ENCODE assay signal across 38 cellular contexts in genomic region chr7:156153590-156153989, GRCh38.
"Had no signal": no experiment of that assay in that cellular context is flagged by ENCODE, and none has a peak within 500 bp of the region (broad histone marks: within the 10 kb centered on the region; RNA-seq: fewer than 3 reads in every experiment).

No MANE protein-coding gene starts in this region.

- H3K4me1 ChIP-seq: ascending aorta had no signal

- H3K4me1 Mint-ChIP-seq: activated CD4-positive, alpha-beta memory T cell treated with anti-CD3 and anti-CD28 coated beads, Interleukin-2, amount 10 ng/mL, durations not matched to agents 7 days and 5 days; activated CD4-positive, alpha-beta T cell treated with anti-CD3 and anti-CD28 coated beads for 36 hours; activated CD4-positive, alpha-beta T cell treated with anti-CD3 and anti-CD28 coated beads, Interleukin-2, amount 10 ng/mL, durations not matched to agents 7 days and 5 days; activated CD8-positive, alpha-beta memory T cell treated with anti-CD3 and anti-CD28 coated beads, Interleukin-2, amount 10 ng/mL, durations not matched to agents 7 days and 5 days; activated naive CD4-positive, alpha-beta T cell treated with anti-CD3 and anti-CD28 coated beads, Interleukin-2, amount 10 ng/mL, durations not matched to agents 7 days and 5 days; activated naive CD4-positive, alpha-beta T cell treated with anti-CD3 and anti-CD28 coated beads, Interleukin-2, amount 50 U/mL, for 24 hours; activated naive CD8-positive, alpha-beta T cell treated with anti-CD3 and anti-CD28 coated beads, Interleukin-2, amount 10 ng/mL, durations not matched to agents 7 days and 5 days; activated naive CD8-positive, alpha-beta T cell treated with anti-CD3 and anti-CD28 coated beads, Interleukin-2, amount 50 U/mL, for 24 hours; central memory CD8-positive, alpha-beta T cell had no signal

- H3K36me3 Mint-ChIP-seq: activated CD8-positive, alpha-beta memory T cell treated with anti-CD3 and anti-CD28 coated beads, Interleukin-2, amount 10 ng/mL, durations not matched to agents 7 days and 5 days; activated naive CD4-positive, alpha-beta T cell treated with anti-CD3 and anti-CD28 coated beads, Interleukin-2, amount 10 ng/mL, durations not matched to agents 7 days and 5 days; activated naive CD4-positive, alpha-beta T cell treated with anti-CD3 and anti-CD28 coated beads, Interleukin-2, amount 50 U/mL, for 24 hours; activated naive CD8-positive, alpha-beta T cell; activated naive CD8-positive, alpha-beta T cell treated with anti-CD3 and anti-CD28 coated beads, Interleukin-2, amount 10 ng/mL, durations not matched to agents 7 days and 5 days; brain had no signal

- H3K27me3 ChIP-seq: ascending aorta, cardiac muscle cell had no signal

- DNase-seq: activated CD4-positive, alpha-beta memory T cell treated with anti-CD3 and anti-CD28 coated beads, Interleukin-2, amount 10 ng/mL, durations not matched to agents 7 days and 5 days; activated CD4-positive, alpha-beta T cell treated with anti-CD3 and anti-CD28 coated beads for 1 hour; activated CD4-positive, alpha-beta T cell treated with anti-CD3 and anti-CD28 coated beads for 36 hours; activated CD4-positive, alpha-beta T cell treated with anti-CD3 and anti-CD28 coated beads for 48 hours; activated CD4-positive, alpha-beta T cell treated with anti-CD3 and anti-CD28 coated beads, Interleukin-2, amount 10 ng/mL, durations not matched to agents 7 days and 5 days; activated CD4-positive, alpha-beta T cell treated with anti-CD3 and anti-CD28 coated beads, Interleukin-2, amount 50 U/mL, for 48 hours; activated CD4-positive, CD25-positive, alpha-beta regulatory T cell; activated CD8-positive, alpha-beta memory T cell treated with anti-CD3 and anti-CD28 coated beads for 24 hours; activated CD8-positive, alpha-beta memory T cell treated with anti-CD3 and anti-CD28 coated beads, Interleukin-2, amount 10 ng/mL, durations not matched to agents 7 days and 5 days; activated CD8-positive, alpha-beta memory T cell treated with anti-CD3 and anti-CD28 coated beads, Interleukin-2, amount 50 U/mL, for 48 hours; activated CD8-positive, alpha-beta T cell treated with anti-CD3 and anti-CD28 coated beads, Interleukin-2, amount 10 ng/mL, durations not matched to agents 7 days and 5 days; activated effector memory CD4-positive, alpha-beta T cell treated with Interleukin-2 at 50 U/mL for 16 hours; activated gamma-delta T cell; activated naive CD4-positive, alpha-beta T cell treated with anti-CD3 and anti-CD28 coated beads, Interleukin-2, amount 10 ng/mL, durations not matched to agents 7 days and 5 days; activated naive CD4-positive, alpha-beta T cell treated with Interleukin-2 at 50 U/mL for 16 hours; activated naive CD8-positive, alpha-beta T cell treated with anti-CD3 and anti-CD28 coated beads, Interleukin-2, amount 10 ng/mL, durations not matched to agents 7 days and 5 days; activated naive CD8-positive, alpha-beta T cell treated with anti-CD3 and anti-CD28 coated beads, Interleukin-2, amount 50 U/mL, for 24 hours; activated T-cell treated with anti-CD3 and anti-CD28 coated beads, Interleukin-2, amount 50 U/mL, for 24 hours; activated T-cell treated with anti-CD3 and anti-CD28 coated beads, Interleukin-2, amount 50 U/mL, for 48 hours; amygdala; anterior cingulate cortex; caudate nucleus; T-helper 1 cell; T-helper 2 cell; T-helper 9 cell; WERI-Rb-1 had no signal

- H3K27ac ChIP-seq: ascending aorta, cardiac muscle cell, WERI-Rb-1 had no signal

- H3K27me3 Mint-ChIP-seq: activated CD4-positive, alpha-beta memory T cell treated with anti-CD3 and anti-CD28 coated beads, Interleukin-2, amount 10 ng/mL, durations not matched to agents 7 days and 5 days; activated CD8-positive, alpha-beta memory T cell treated with anti-CD3 and anti-CD28 coated beads, Interleukin-2, amount 10 ng/mL, durations not matched to agents 7 days and 5 days; activated naive CD4-positive, alpha-beta T cell treated with anti-CD3 and anti-CD28 coated beads, Interleukin-2, amount 10 ng/mL, durations not matched to agents 7 days and 5 days; activated T-cell treated with anti-CD3 and anti-CD28 coated beads, Interleukin-2, amount 50 U/mL, for 24 hours; central memory CD8-positive, alpha-beta T cell had no signal

- ATAC-seq: activated CD4-positive, alpha-beta T cell treated with anti-CD3 and anti-CD28 coated beads for 36 hours; activated CD4-positive, CD25-positive, alpha-beta regulatory T cell treated with anti-CD3 and anti-CD28 coated beads, Interleukin-2, amount 50 U/mL, for 24 hours; activated CD8-positive, alpha-beta memory T cell treated with anti-CD3 and anti-CD28 coated beads, Interleukin-2, amount 10 ng/mL, durations not matched to agents 7 days and 5 days; activated CD8-positive, alpha-beta T cell treated with anti-CD3 and anti-CD28 coated beads, Interleukin-2, amount 10 ng/mL, durations not matched to agents 7 days and 5 days; activated naive CD8-positive, alpha-beta T cell treated with anti-CD3 and anti-CD28 coated beads, Interleukin-2, amount 50 U/mL, for 24 hours; WTC11 had no signal

- H3K9me3 ChIP-seq: ascending aorta had no signal

- H3K36me3 ChIP-seq: ascending aorta, cardiac muscle cell, WERI-Rb-1 had no signal

- H3K4me3 Mint-ChIP-seq: activated CD4-positive, alpha-beta memory T cell treated with anti-CD3 and anti-CD28 coated beads, Interleukin-2, amount 10 ng/mL, durations not matched to agents 7 days and 5 days; activated CD4-positive, alpha-beta T cell treated with anti-CD3 and anti-CD28 coated beads for 36 hours; activated CD4-positive, alpha-beta T cell treated with anti-CD3 and anti-CD28 coated beads, Interleukin-2, amount 10 ng/mL, durations not matched to agents 7 days and 5 days; activated CD8-positive, alpha-beta memory T cell treated with anti-CD3 and anti-CD28 coated beads, Interleukin-2, amount 10 ng/mL, durations not matched to agents 7 days and 5 days; activated CD8-positive, alpha-beta T cell treated with anti-CD3 and anti-CD28 coated beads, Interleukin-2, amount 10 ng/mL, durations not matched to agents 7 days and 5 days; activated naive CD4-positive, alpha-beta T cell treated with anti-CD3 and anti-CD28 coated beads, Interleukin-2, amount 10 ng/mL, durations not matched to agents 7 days and 5 days; activated naive CD4-positive, alpha-beta T cell treated with anti-CD3 and anti-CD28 coated beads, Interleukin-2, amount 50 U/mL, for 24 hours; activated naive CD8-positive, alpha-beta T cell; activated naive CD8-positive, alpha-beta T cell treated with anti-CD3 and anti-CD28 coated beads, Interleukin-2, amount 10 ng/mL, durations not matched to agents 7 days and 5 days; activated naive CD8-positive, alpha-beta T cell treated with anti-CD3 and anti-CD28 coated beads, Interleukin-2, amount 50 U/mL, for 24 hours; activated T-cell treated with anti-CD3 and anti-CD28 coated beads, Interleukin-2, amount 50 U/mL, for 24 hours; brain; central memory CD8-positive, alpha-beta T cell; T-helper 1 cell treated with Interleukin-12 subunit alpha and Interleukin-12 subunit beta and Interleukin-4 antibody, amounts not matched to agents 30 μg/mL and 1 μg/mL, for 36 hours; T-helper 2 cell treated with Interferon-gamma antibody and Interleukin-4, amounts not matched to agents 5 μg/mL and 100 μg/mL, for 36 hours; WTC11 had no signal

- H3K4me3 ChIP-seq: ascending aorta, cardiac muscle cell had no signal

- H3K27ac Mint-ChIP-seq: activated CD4-positive, alpha-beta memory T cell treated with anti-CD3 and anti-CD28 coated beads, Interleukin-2, amount 10 ng/mL, durations not matched to agents 7 days and 5 days; activated CD4-positive, alpha-beta T cell treated with anti-CD3 and anti-CD28 coated beads for 36 hours; activated CD4-positive, alpha-beta T cell treated with anti-CD3 and anti-CD28 coated beads, Interleukin-2, amount 10 ng/mL, durations not matched to agents 7 days and 5 days; activated CD8-positive, alpha-beta memory T cell treated with anti-CD3 and anti-CD28 coated beads, Interleukin-2, amount 10 ng/mL, durations not matched to agents 7 days and 5 days; activated CD8-positive, alpha-beta T cell treated with anti-CD3 and anti-CD28 coated beads, Interleukin-2, amount 10 ng/mL, durations not matched to agents 7 days and 5 days; activated naive CD4-positive, alpha-beta T cell treated with anti-CD3 and anti-CD28 coated beads, Interleukin-2, amount 10 ng/mL, durations not matched to agents 7 days and 5 days; activated naive CD4-positive, alpha-beta T cell treated with anti-CD3 and anti-CD28 coated beads, Interleukin-2, amount 50 U/mL, for 24 hours; activated naive CD8-positive, alpha-beta T cell; activated naive CD8-positive, alpha-beta T cell treated with anti-CD3 and anti-CD28 coated beads, Interleukin-2, amount 10 ng/mL, durations not matched to agents 7 days and 5 days; activated naive CD8-positive, alpha-beta T cell treated with anti-CD3 and anti-CD28 coated beads, Interleukin-2, amount 50 U/mL, for 24 hours; activated T-cell treated with anti-CD3 and anti-CD28 coated beads, Interleukin-2, amount 50 U/mL, for 24 hours; activated T-helper 2 cell treated with anti-CD3 and anti-CD28 coated beads, Interferon-gamma antibody, Interleukin-2, Interleukin-4, amounts not matched to agents 10 μg/mL and 5 μg/mL and 100 μg/mL, durations not matched to agents 14 hours and 24 hours and 36 hours; brain; T-helper 1 cell treated with Interleukin-12 subunit alpha and Interleukin-12 subunit beta and Interleukin-4 antibody, amounts not matched to agents 30 μg/mL and 1 μg/mL, for 36 hours; T-helper 2 cell treated with Interferon-gamma antibody and Interleukin-4, amounts not matched to agents 5 μg/mL and 100 μg/mL, for 36 hours; WTC11 had no signal

- FAIRE-seq: bronchial epithelial cell had no signal

- H3K9me3 Mint-ChIP-seq: activated CD4-positive, alpha-beta T cell treated with anti-CD3 and anti-CD28 coated beads, Interleukin-2, amount 10 ng/mL, durations not matched to agents 7 days and 5 days; activated naive CD4-positive, alpha-beta T cell treated with anti-CD3 and anti-CD28 coated beads, Interleukin-2, amount 50 U/mL, for 24 hours; activated naive CD8-positive, alpha-beta T cell treated with anti-CD3 and anti-CD28 coated beads, Interleukin-2, amount 50 U/mL, for 24 hours; activated T-cell treated with anti-CD3 and anti-CD28 coated beads, Interleukin-2, amount 50 U/mL, for 24 hours; brain; T-helper 2 cell treated with Interferon-gamma antibody and Interleukin-4, amounts not matched to agents 5 μg/mL and 100 μg/mL, for 36 hours had no signal
